Comparison of ENCODE assay signal across 11 cellular contexts in the genomic region with DNA sequence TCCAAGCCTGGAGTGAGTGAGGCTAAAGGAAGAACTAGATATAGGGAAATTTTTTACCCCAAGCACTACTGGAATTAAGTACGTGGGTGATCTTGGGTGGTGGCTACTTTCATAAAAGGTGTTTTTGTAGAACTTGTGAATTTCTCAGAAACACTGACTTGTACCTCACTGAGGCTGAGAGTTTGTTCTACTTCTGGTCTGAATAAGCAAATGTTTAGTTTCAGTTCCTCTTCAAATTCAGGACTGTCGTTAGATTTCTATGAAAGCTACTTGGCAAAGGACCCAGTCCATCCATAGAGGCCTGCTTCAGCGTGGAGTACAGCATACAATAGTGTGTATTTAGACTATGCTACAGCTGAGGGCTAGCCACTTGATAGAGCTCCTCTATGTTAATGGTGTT.
DNase-seq lines count a peak whose midpoint lies in the region; ATAC-seq, FAIRE-seq and TF ChIP-seq lines count a peak whose summit lies in the region.
"Had no signal": no experiment of that assay in that cellular context is flagged by ENCODE, and none has a peak within 500 bp of the region (broad histone marks: within the 10 kb centered on the region; RNA-seq: fewer than 3 reads in every experiment).

No MANE protein-coding gene starts in this region.

- H3K9me3 Mint-ChIP-seq in HFFc6 (no peaks in the 10 kb centered on the region), neural progenitor cell (no peaks in the 10 kb centered on the region)

- H3K9me3 ChIP-seq in GM12878 (replicated peaks; ENCODE audit: control insufficient read depth, insufficient read depth, low read length) (no peaks in the 10 kb centered on the region; the same call in 1 of the 3 replicates), neural progenitor cell (ENCODE audit: low read depth) (no peaks in the 10 kb centered on the region)
- H3K9me3 ChIP-seq: thoracic aorta had no signal

- no TSS peak for BruUV-seq in GM12878 (replicated peaks; lab: Mats Ljungman, UMichigan)

- H3F3A ChIP-seq in neural progenitor cell (ENCODE audit: low read depth), result no peaks in the 10 kb centered on the region

- no peaks in the 10 kb centered on the region for H3K4me1 Mint-ChIP-seq in HFFc6 (ENCODE audit: low read depth)
- H3K4me1 Mint-ChIP-seq in neural progenitor cell, result no peaks in the 10 kb centered on the region

- H3K4me1 ChIP-seq in GM12878 (ENCODE audit: control insufficient read depth, insufficient read depth, low read length) (peaks cover 18% of the 10 kb centered on the region), neural progenitor cell (no peaks in the 10 kb centered on the region)

- H3K4me3 Mint-ChIP-seq in HFFc6 (no peak overlapping the region), neural progenitor cell (no peak overlapping the region)

- POLR2A ChIA-PET in GM12878 (lab: Charles Lee), result no interaction called here

- in situ Hi-C loops in GM12878 (cut with MboI), result loop anchor here (25.0 kb wide), 1 partner anchor 1247 kb away; no protein-coding TSS in a partner anchor

- no peaks in the 10 kb centered on the region for H3K27me3 ChIP-seq in GM12878 (replicated peaks in 1 of 2; ENCODE audit: control insufficient read depth in 2 of 2, insufficient read depth in 2 of 2, low read length in 1 of 2)
- H3K27me3 ChIP-seq in neural progenitor cell, result no peaks in the 10 kb centered on the region

- H2AFZ ChIP-seq in GM12878 (ENCODE audit: control insufficient read depth, low read depth, low read length) (peak overlapping the region; percentile 28), neural progenitor cell (replicated peaks) (no peak overlapping the region)

- H3K27ac ChIP-seq in GM12878 (ENCODE audit: control insufficient read depth, insufficient read depth) (peak overlapping the region; percentile 77), neural progenitor cell (no peak overlapping the region)
- H3K27ac ChIP-seq: thoracic aorta had no signal

- no peaks in the 10 kb centered on the region for H4K20me1 ChIP-seq in GM12878 (ENCODE audit: control insufficient read depth, insufficient read depth)
- no peaks in the 10 kb centered on the region for H4K20me1 ChIP-seq in neural progenitor cell (ENCODE audit: low read depth)

- H3K27me3 Mint-ChIP-seq in HFFc6 (ENCODE audit: insufficient read depth) (peaks cover 9% of the 10 kb centered on the region), neural progenitor cell (ENCODE audit: insufficient read depth, low read depth) (no peaks in the 10 kb centered on the region)

- intact Hi-C loops in GM12878 (cut with micrococcal nuclease; ENCODE audit: unreplicated experiment), result no loop called here

- CTCF ChIA-PET in GM12878 (lab: Yijun Ruan, JAX), result interaction anchor here (0.9 to 4.7 kb wide), 2 partner anchors 117 to 124 kb away, joined by 3 to 31 read pairs; no protein-coding TSS in a partner anchor

- 0% methylated on average over 3 of the region's 3 CpGs for WGBS in GM12878 (ENCODE audit: insufficient coverage, insufficient replicate concordance, low lambda C conversion rate, missing lambda C conversion rate)

- ATAC-seq in GM18867 (IDR thresholded peaks at IDR 0.05; ENCODE audit: unreplicated experiment) (peak; percentile 98), GM21447 (IDR thresholded peaks at IDR 0.05; ENCODE audit: unreplicated experiment) (peak; percentile 97), HG03342 (IDR thresholded peaks at IDR 0.05; ENCODE audit: unreplicated experiment) (peak; percentile 97), GM12878 (peak; percentile 96)

- peak; percentile 97 for FAIRE-seq in GM12878 (lab: Jason Lieb, UNC)
- FAIRE-seq: keratinocyte had no signal

- RAD21 ChIA-PET in GM12878 (lab: Charles Lee; ENCODE audit: unreplicated experiment), result no interaction called here

- no peak for TF ChIP-seq POLR2A in GM12878 (IDR thresholded peaks at IDR 0.05; ENCODE audit: low read depth, low read length)

- TF ChIP-seq EP300 in GM12878 (IDR thresholded peaks at IDR 0.05; ENCODE audit: borderline replicate concordance in 1 of 2, control insufficient read depth in 1 of 2, low read depth in 2 of 2, low read length in 2 of 2), result peak; percentile 44 to 96; a peak in 3 of 4 replicates

- H3K36me3 ChIP-seq in GM12878 (ENCODE audit: control insufficient read depth in 2 of 2, insufficient read depth in 2 of 2, low read length in 1 of 2) (no peaks in the 10 kb centered on the region), neural progenitor cell (no peaks in the 10 kb centered on the region)
- H3K36me3 ChIP-seq: thoracic aorta had no signal

- H3K9ac ChIP-seq in GM12878 (ENCODE audit: control insufficient read depth, insufficient read depth, low read length) (no peak overlapping the region; the same call in 1 of the 2 replicates), neural progenitor cell (no peak overlapping the region)

- SMC1A ChIA-PET in GM12878 (lab: Charles Lee; ENCODE audit: uncharacterized antibody, unreplicated experiment), result interaction anchor here (1.4 kb wide), 1 partner anchor 14 kb away, joined by 3 read pairs; no protein-coding TSS in a partner anchor

- no peaks in the 10 kb centered on the region for H3K36me3 Mint-ChIP-seq in HFFc6 (ENCODE audit: low read depth)
- H3K36me3 Mint-ChIP-seq in neural progenitor cell, result no peaks in the 10 kb centered on the region

- DNase-seq in GM12878 (ENCODE audit: low read depth, low spot score) (peak; percentile 86), HFFc6 (no peak), NCI-H510A (lab: John Stamatoyannopoulos, UW) (no peak), HuH-7 (ENCODE audit: low spot score) (no peak), neural progenitor cell (ENCODE audit: low spot score) (no peak)
- DNase-seq: NCI-H2171 had no signal

- TF ChIP-seq RAD21 in GM12878 (IDR thresholded peaks at IDR 0.05; ENCODE audit: insufficient read depth, low read depth, low read length), result no peak

- TF ChIP-seq CTCF in GM12878 (IDR thresholded peaks at IDR 0.05 in 2 of 3, conservative IDR thresholded peaks at IDR 0.05 in 1 of 3; ENCODE audit: control insufficient read depth in 2 of 3, extremely low read depth in 1 of 3, insufficient read depth in 1 of 3, low read depth in 3 of 3, low read length in 3 of 3), result no peak
- TF ChIP-seq CTCF in HFFc6 (IDR thresholded peaks at IDR 0.05), result no peak
- TF ChIP-seq CTCF in neural progenitor cell (IDR thresholded peaks at IDR 0.05), result no peak

- H3K4me3 ChIP-seq in GM12878, result 0 out of 2 replicates have a peak overlapping the region, but pooled peaks have one; percentile 20
- H3K4me3 ChIP-seq in neural progenitor cell, result no peak overlapping the region
- H3K4me3 ChIP-seq: thoracic aorta had no signal

- H3K4me2 ChIP-seq in GM12878 (ENCODE audit: control insufficient read depth, insufficient read depth) (peak overlapping the region; percentile 92), neural progenitor cell (no peak overlapping the region)

- no peaks in the 10 kb centered on the region for H3K79me2 ChIP-seq in GM12878 (ENCODE audit: control insufficient read depth, insufficient read depth, low read length)
- H3K79me2 ChIP-seq in neural progenitor cell (ENCODE audit: low read depth), result no peaks in the 10 kb centered on the region

- H3K27ac Mint-ChIP-seq in HFFc6, result no peak overlapping the region
- H3K27ac Mint-ChIP-seq in neural progenitor cell, result no peak overlapping the region

TF ChIP-seq in GM12878, 131 proteins besides CTCF, POLR2A, EP300 and RAD21 (continues in another document):
- TF ChIP-seq ZBED1 (IDR thresholded peaks at IDR 0.05; ENCODE audit: borderline replicate concordance) (peak; percentile 64; the same call in 1 of the 2 replicates), SIX5 (IDR thresholded peaks at IDR 0.05; ENCODE audit: low read depth, low read length, severe bottlenecking) (no peak), IKZF1 (conservative IDR thresholded peaks at IDR 0.05) (peak; percentile 66), BACH1 (IDR thresholded peaks at IDR 0.05; ENCODE audit: borderline replicate concordance) (peak; percentile 62; the same call in 1 of the 2 replicates), ZNF24 (IDR thresholded peaks at IDR 0.05) (0 out of 2 replicates have a peak, but pooled peaks have one; percentile 28), ETV6 (conservative IDR thresholded peaks at IDR 0.05 in 1 of 2, IDR thresholded peaks at IDR 0.05 in 1 of 2; ENCODE audit: borderline replicate concordance in 1 of 2, low read depth in 1 of 2) (peak in 1 of 2 experiments; percentile 68; a peak in 1 of 4 replicates), CHD2 (IDR thresholded peaks at IDR 0.05; ENCODE audit: borderline replicate concordance, low read depth, low read length) (no peak), EED (IDR thresholded peaks at IDR 0.05; ENCODE audit: low read depth) (0 out of 2 replicates have a peak, but pooled peaks have one; percentile 77), RAD51 (IDR thresholded peaks at IDR 0.05) (no peak), KDM1A (IDR thresholded peaks at IDR 0.05; ENCODE audit: borderline replicate concordance) (no peak), CREM (IDR thresholded peaks at IDR 0.05; ENCODE audit: low read depth) (peak; percentile 30; the same call in 1 of the 2 replicates)
- TF ChIP-seq, protein P1, sequence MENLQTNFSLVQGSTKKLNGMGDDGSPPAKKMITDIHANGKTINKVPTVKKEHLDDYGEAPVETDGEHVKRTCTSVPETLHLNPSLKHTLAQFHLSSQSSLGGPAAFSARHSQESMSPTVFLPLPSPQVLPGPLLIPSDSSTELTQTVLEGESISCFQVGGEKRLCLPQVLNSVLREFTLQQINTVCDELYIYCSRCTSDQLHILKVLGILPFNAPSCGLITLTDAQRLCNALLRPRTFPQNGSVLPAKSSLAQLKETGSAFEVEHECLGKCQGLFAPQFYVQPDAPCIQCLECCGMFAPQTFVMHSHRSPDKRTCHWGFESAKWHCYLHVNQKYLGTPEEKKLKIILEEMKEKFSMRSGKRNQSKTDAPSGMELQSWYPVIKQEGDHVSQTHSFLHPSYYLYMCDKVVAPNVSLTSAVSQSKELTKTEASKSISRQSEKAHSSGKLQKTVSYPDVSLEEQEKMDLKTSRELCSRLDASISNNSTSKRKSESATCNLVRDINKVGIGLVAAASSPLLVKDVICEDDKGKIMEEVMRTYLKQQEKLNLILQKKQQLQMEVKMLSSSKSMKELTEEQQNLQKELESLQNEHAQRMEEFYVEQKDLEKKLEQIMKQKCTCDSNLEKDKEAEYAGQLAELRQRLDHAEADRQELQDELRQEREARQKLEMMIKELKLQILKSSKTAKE (IDR thresholded peaks at IDR 0.05; ENCODE audit: low read depth, poor library complexity, severe bottlenecking), result peak; percentile 69
- TF ChIP-seq, protein P2, sequence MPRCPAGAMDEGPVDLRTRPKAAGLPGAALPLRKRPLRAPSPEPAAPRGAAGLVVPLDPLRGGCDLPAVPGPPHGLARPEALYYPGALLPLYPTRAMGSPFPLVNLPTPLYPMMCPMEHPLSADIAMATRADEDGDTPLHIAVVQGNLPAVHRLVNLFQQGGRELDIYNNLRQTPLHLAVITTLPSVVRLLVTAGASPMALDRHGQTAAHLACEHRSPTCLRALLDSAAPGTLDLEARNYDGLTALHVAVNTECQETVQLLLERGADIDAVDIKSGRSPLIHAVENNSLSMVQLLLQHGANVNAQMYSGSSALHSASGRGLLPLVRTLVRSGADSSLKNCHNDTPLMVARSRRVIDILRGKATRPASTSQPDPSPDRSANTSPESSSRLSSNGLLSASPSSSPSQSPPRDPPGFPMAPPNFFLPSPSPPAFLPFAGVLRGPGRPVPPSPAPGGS (IDR thresholded peaks at IDR 0.05; ENCODE audit: borderline replicate concordance, insufficient read depth, low read depth, low read length, poor library complexity, severe bottlenecking), result peak; percentile 59
